8 cellular contexts compared by ENCODE assay signal in the genomic region with DNA sequence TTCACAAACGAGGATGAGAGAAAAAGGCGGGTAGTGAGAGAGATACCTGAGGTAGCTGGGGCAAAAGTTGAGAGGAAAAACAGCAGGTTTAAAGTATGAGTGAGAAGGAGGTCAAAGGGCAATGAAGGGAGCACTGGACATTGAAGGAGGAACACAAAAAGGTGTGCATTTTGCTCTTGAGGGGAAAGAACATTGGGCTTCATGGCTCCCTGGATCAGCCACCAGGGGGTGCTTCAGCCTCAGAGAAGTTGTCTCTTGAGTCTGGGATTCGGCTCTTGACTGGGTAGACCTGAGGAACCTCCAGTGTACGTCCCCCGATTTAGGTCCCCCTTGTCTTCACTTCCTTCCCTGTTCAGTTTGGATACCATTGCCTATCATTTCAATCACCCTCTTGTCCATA.
A peak's percentile ranks its signal among the peaks of the same experiment; 100 is the strongest.
DNase-seq lines count a peak whose midpoint lies in the region; ATAC-seq, FAIRE-seq and TF ChIP-seq lines count a peak whose summit lies in the region.

No MANE protein-coding gene starts in this region.

- ATAC-seq in heart right ventricle: peak in 5 of 8 donors; percentile 47 to 69 (median 53)
- ATAC-seq in HG03196 (IDR thresholded peaks at IDR 0.05; ENCODE audit: unreplicated experiment): no peak
- ATAC-seq in GM19023 (IDR thresholded peaks at IDR 0.05; ENCODE audit: unreplicated experiment): no peak

- WGBS in heart right ventricle, 2 donors: 68 to 69% methylated on average over 5 of the region's 5 CpGs
- 33 to 59% (median 44%) methylated on average over 5 of the region's 5 CpGs for WGBS in small intestine, 3 donors

- H3K9me3 ChIP-seq in heart right ventricle: no peaks in the 10 kb centered on the region
- H3K9me3 ChIP-seq in small intestine (ENCODE audit: control insufficient read depth, low read depth): no peaks in the 10 kb centered on the region

- H3K27me3 ChIP-seq in heart right ventricle: no peaks in the 10 kb centered on the region
- no peaks in the 10 kb centered on the region for H3K27me3 ChIP-seq in small intestine (ENCODE audit: control insufficient read depth in 2 of 2, insufficient read depth in 2 of 2, low read length in 2 of 2)

- H3K4me1 ChIP-seq in heart right ventricle: peaks cover 6 to 54% (median 43%) of the 10 kb centered on the region in 9 donors
- peaks cover 0 to 2% of the 10 kb centered on the region in 2 donors for H3K4me1 ChIP-seq in small intestine (ENCODE audit: control insufficient read depth in 2 of 2, insufficient read depth in 1 of 2, low read depth in 1 of 2, low read length in 1 of 2)

- FAIRE-seq in GM12891 (lab: Jason Lieb, UNC) (peak; percentile 40), small intestine (lab: Jason Lieb, UNC) (no peak)

- H3K27ac ChIP-seq in 22Rv1 (no peak overlapping the region), heart right ventricle (no peak overlapping the region), small intestine (ENCODE audit: low read depth in 1 of 2, low read length in 1 of 2) (no peak overlapping the region)

- no peak for TF ChIP-seq POLR2A in GM12891 (IDR thresholded peaks at IDR 0.05; ENCODE audit: low read depth, low read length)

- intact Hi-C loops in heart right ventricle (cut with DNase I): loop anchor here in 8 of 10 donors (1.0 to 5.0 kb wide), 7 partner anchors 42 to 73 kb away; no protein-coding TSS in a partner anchor

- peak; percentile 9 for DNase-seq in GM12891 (ENCODE audit: insufficient read length, low spot score)
- DNase-seq in NCI-H748 (lab: John Stamatoyannopoulos, UW; ENCODE audit: unreplicated experiment): peak; percentile 64
- DNase-seq in activated naive CD4-positive, alpha-beta T cell (lab: John Stamatoyannopoulos, UW): peak; percentile 1 to 13 (median 2)
- peak; percentile 42 to 59 for DNase-seq in heart right ventricle
- DNase-seq in small intestine: peak; percentile 54

- H3K4me3 ChIP-seq in heart right ventricle (no peak overlapping the region), small intestine (ENCODE audit: low read depth in 1 of 2, low read length in 2 of 2) (no peak overlapping the region)

- H3K36me3 ChIP-seq in heart right ventricle: no peaks in the 10 kb centered on the region
- H3K36me3 ChIP-seq in small intestine (ENCODE audit: control insufficient read depth in 2 of 2, insufficient read depth in 2 of 2, low read length in 2 of 2): no peaks in the 10 kb centered on the region

- TF ChIP-seq CTCF in 22Rv1 (IDR thresholded peaks at IDR 0.05) (peak; percentile 43; the same call in 1 of the 2 replicates), heart right ventricle (IDR thresholded peaks at IDR 0.05) (peak; percentile 19 to 74 (median 67))

TF ChIP-seq in GM12891, 5 proteins besides CTCF, POLR2A, EP300 and RAD21:
- TF ChIP-seq SPI1 (IDR thresholded peaks at IDR 0.05; ENCODE audit: low read depth, low read length) (no peak), PAX5 (IDR thresholded peaks at IDR 0.05; ENCODE audit: insufficient read depth, low read length, severe bottlenecking) (no peak)

Comparison
In these comparisons a context has a peak if more than half of its experiments do, and no peak if none do; other contexts are left out.
1. DNase-seq: peak in every context shown above with its lines; median percentile 64 in NCI-H748; 54 in small intestine; 50 in heart right ventricle; 9 in GM12891; 2 in activated naive CD4-positive, alpha-beta T cell.
2. ATAC-seq: peak in heart right ventricle (5 of 8); none in HG03196 (single experiment) and GM19023 (single experiment).